In genomic region chr1:203266140-203266539, GRCh38 we compare ENCODE assay signal across 12 cellular contexts. TPM values are rescaled to one million over a fixed set of nuclear protein-coding genes. Genes with fewer than 3 reads are reported as not detected.
DNase-seq lines count a peak whose midpoint lies in the region; ATAC-seq and TF ChIP-seq lines count a peak whose summit lies in the region.
"Not testable (repeated sequence)": the region's sequence is repeated elsewhere in the genome, so short reads cannot be mapped to it uniquely, and the experiment has no call there.
"Had no signal": no experiment of that assay in that cellular context is flagged by ENCODE, and none has a peak within 500 bp of the region (broad histone marks: within the 10 kb centered on the region; RNA-seq: fewer than 3 reads in every experiment).

No MANE protein-coding gene starts in this region.

- not testable (repeated sequence) for H3F3A ChIP-seq in GM23338 (replicated peaks; ENCODE audit: low read depth); neural progenitor cell (ENCODE audit: low read depth)

- CTCF ChIA-PET in OCI-LY7 (lab: Charles Lee; ENCODE audit: unreplicated experiment): not testable (repeated sequence)

- H3K9me3 Mint-ChIP-seq in GM23338; endodermal cell; glutamatergic neuron (ENCODE audit: unreplicated experiment); neural progenitor cell: not testable (repeated sequence)

- H3K4me2 ChIP-seq in BLaER1 (peak overlapping the region; percentile 55), neural progenitor cell (peak overlapping the region; percentile 9)
- not testable (repeated sequence) for H3K4me2 ChIP-seq in GM23338; OCI-LY7 (ENCODE audit: low read length)

- not testable (repeated sequence) for BruUV-seq in OCI-LY7 (replicated peaks; lab: Mats Ljungman, UMichigan)

- H3K27ac Mint-ChIP-seq in GM23338: not testable (repeated sequence)
- H3K27ac Mint-ChIP-seq in endodermal cell (peak overlapping the region; percentile 41), glutamatergic neuron (ENCODE audit: unreplicated experiment) (peak overlapping the region; percentile 82), neural progenitor cell (peak overlapping the region; percentile 29)

- H3K27ac ChIP-seq in BLaER1; GM23338 (ENCODE audit: low read depth); OCI-LY7 (ENCODE audit: low read depth, low read length, poor library complexity, severe bottlenecking); endodermal cell (ENCODE audit: low read depth, low read length); neural progenitor cell: not testable (repeated sequence)

- intact Hi-C loops in OCI-LY7 (cut with micrococcal nuclease; ENCODE audit: unreplicated experiment): loop anchor here (5.0 kb wide), 1 partner anchor 436 kb away; no protein-coding TSS in a partner anchor

- not testable (repeated sequence) for DNase-seq in GM23338 (ENCODE audit: low spot score); OCI-LY7 (ENCODE audit: low spot score); endodermal cell; glutamatergic neuron; neural progenitor cell (ENCODE audit: low spot score)

- H3K9ac ChIP-seq in BLaER1; endodermal cell (ENCODE audit: extremely low read depth, low read length, poor library complexity, severe bottlenecking); neural progenitor cell: not testable (repeated sequence)

- TF ChIP-seq CTCF in GM23338 (conservative IDR thresholded peaks at IDR 0.05; ENCODE audit: low read depth in 2 of 2); OCI-LY7 (conservative IDR thresholded peaks at IDR 0.05; ENCODE audit: low read length); endodermal cell (conservative IDR thresholded peaks at IDR 0.05); glutamatergic neuron (IDR thresholded peaks at IDR 0.05; ENCODE audit: partially characterized antibody, unreplicated experiment); neural progenitor cell (IDR thresholded peaks at IDR 0.05): not testable (repeated sequence)

- H3K27me3 ChIP-seq in BLaER1; GM23338 (ENCODE audit: insufficient read depth); neural progenitor cell: not testable (repeated sequence)
- H3K27me3 ChIP-seq in endodermal cell (ENCODE audit: control insufficient read depth, insufficient read depth, low read length, poor library complexity, severe bottlenecking): peaks cover 22% of the 10 kb centered on the region

- not testable (repeated sequence) for ATAC-seq in GM23338

- not testable (repeated sequence) for H3K36me3 ChIP-seq in BLaER1; GM23338 (ENCODE audit: insufficient read depth); OCI-LY7 (ENCODE audit: insufficient read depth, low read length); endodermal cell (ENCODE audit: control insufficient read depth, insufficient read depth, low read length); neural progenitor cell

- H3K27me3 Mint-ChIP-seq in GM23338 (ENCODE audit: insufficient read depth, low read depth, poor library complexity); glutamatergic neuron (ENCODE audit: unreplicated experiment); neural progenitor cell (ENCODE audit: insufficient read depth, low read depth): not testable (repeated sequence)
- peaks cover 46% of the 10 kb centered on the region for H3K27me3 Mint-ChIP-seq in endodermal cell (ENCODE audit: insufficient read depth)

- POLR2A ChIA-PET in OCI-LY7 (lab: Charles Lee): interaction anchor here (0.7 kb wide), 1 partner anchor 696 kb away, joined by 4 read pairs; no protein-coding TSS in a partner anchor

- WGBS in endodermal cell (ENCODE audit: insufficient coverage in 1 of 2, insufficient read length in 1 of 2), 2 experiments: 31% methylated on average over 2 of the region's 5 CpGs; no CpG with 5 or more reads in 1 of the 2 experiments

- H3K79me2 ChIP-seq in GM23338 (replicated peaks; ENCODE audit: insufficient read depth); OCI-LY7 (ENCODE audit: insufficient read depth, low read depth, low read length); neural progenitor cell (ENCODE audit: low read depth): not testable (repeated sequence)

- not testable (repeated sequence) for H3K4me3 ChIP-seq in BLaER1; GM23338; OCI-LY7 (ENCODE audit: low read depth, low read length, poor library complexity, severe bottlenecking); endodermal cell (ENCODE audit: low read length); neural progenitor cell

- H3K9me3 ChIP-seq in BLaER1; OCI-LY7 (ENCODE audit: low read length); endodermal cell (ENCODE audit: control insufficient read depth, low read length); neural progenitor cell (ENCODE audit: low read depth): not testable (repeated sequence)

- H4K20me1 ChIP-seq in BLaER1; GM23338 (replicated peaks; ENCODE audit: insufficient read depth); OCI-LY7 (ENCODE audit: insufficient read depth, low read length); neural progenitor cell (ENCODE audit: low read depth): not testable (repeated sequence)

- H3K4me1 ChIP-seq in BLaER1 (peaks cover 55% of the 10 kb centered on the region), OCI-LY7 (ENCODE audit: insufficient read depth, low read length, poor library complexity, severe bottlenecking) (peaks cover 68% of the 10 kb centered on the region)
- H3K4me1 ChIP-seq in GM23338 (ENCODE audit: insufficient read depth); endodermal cell (ENCODE audit: control insufficient read depth, insufficient read depth, low read length); neural progenitor cell: not testable (repeated sequence)

- not testable (repeated sequence) for H3K4me1 Mint-ChIP-seq in GM23338
- H3K4me1 Mint-ChIP-seq in endodermal cell (peaks cover 13% of the 10 kb centered on the region), glutamatergic neuron (ENCODE audit: low read depth, unreplicated experiment) (peaks cover 13% of the 10 kb centered on the region), neural progenitor cell (peaks cover 19% of the 10 kb centered on the region)

- H3K9me2 ChIP-seq in GM23338 (ENCODE audit: insufficient read depth); OCI-LY7 (ENCODE audit: insufficient read depth, low read length): not testable (repeated sequence)

- H3K4me3 Mint-ChIP-seq in GM23338; endodermal cell; glutamatergic neuron (ENCODE audit: unreplicated experiment); neural progenitor cell: not testable (repeated sequence)

- not testable (repeated sequence) for H3K36me3 Mint-ChIP-seq in GM23338 (ENCODE audit: low read depth); endodermal cell (ENCODE audit: low read depth); glutamatergic neuron (ENCODE audit: unreplicated experiment); neural progenitor cell

- H2AFZ ChIP-seq in GM23338: peak overlapping the region; percentile 63; the same call in 1 of the 2 replicates
- 0 out of 2 replicates have a peak overlapping the region, but pooled peaks have one; percentile 19 for H2AFZ ChIP-seq in OCI-LY7 (ENCODE audit: low read length)
- not testable (repeated sequence) for H2AFZ ChIP-seq in neural progenitor cell (replicated peaks)

RNA-seq across cellular contexts. Expression of gene CHIT1, which starts 36.7 kb away (rescaled TPM):
- total RNA-seq in GM23338 (2014; rRNA removed; shearing (Covaris generic)): 0.07 TPM in 1 of 2 replicates, not detected in the other
- polyA plus RNA-seq in GM23338 (2016; fragmentation: Nextera tagmentation; extraction: Ambion mirVana): 0.47 and 0.85 TPM in 2 replicates
- total RNA-seq in OCI-LY7 (2014; rRNA removed; shearing (Covaris generic)): 1.9 TPM in 2 replicates
- total RNA-seq in OCI-LY7 (2022): 3.6 and 4.6 TPM in 2 replicates
- under 1 TPM in 1 of 2 donors, not detected in 1; 0.07 TPM for total RNA-seq in endodermal cell
- polyA plus RNA-seq in endodermal cell (2013, experiment 1 of 2): not detected
- not detected for polyA plus RNA-seq in endodermal cell (2013, experiment 2 of 2)
- total RNA-seq in glutamatergic neuron (ENCODE audit: unreplicated experiment): 0.10 TPM
- total RNA-seq in neural progenitor cell (ENCODE audit: low replicate concordance): 0.03 and 0.11 TPM in 2 replicates
- total RNA-seq: Daoy, G401, HFFc6 had no signal
- polyA plus RNA-seq: A549; BJ; CD8-positive, alpha-beta memory T cell had no signal

RNA-seq across cellular contexts. Expression of gene BTG2, which starts 39.2 kb away (rescaled TPM):
- total RNA-seq in GM23338 (2014; rRNA removed; shearing (Covaris generic)): 7.8 and 9.1 TPM in 2 replicates
- 5.7 and 6.3 TPM in 2 replicates for polyA plus RNA-seq in GM23338 (2016; fragmentation: Nextera tagmentation; extraction: Ambion mirVana)
- 146 and 156 TPM in 2 replicates for total RNA-seq in OCI-LY7 (2014; rRNA removed; shearing (Covaris generic))
- total RNA-seq in OCI-LY7 (2022) (99.5 and 102 TPM in 2 replicates), endodermal cell (10 to 100 TPM; 49.8 to 54.6 TPM), glutamatergic neuron (ENCODE audit: unreplicated experiment) (88.6 TPM), neural progenitor cell (ENCODE audit: low replicate concordance) (26.5 and 47.6 TPM in 2 replicates)
- 73.2 TPM for polyA plus RNA-seq in endodermal cell (2013, experiment 1 of 2)
- polyA plus RNA-seq in endodermal cell (2013, experiment 2 of 2): 77.5 TPM
